8 cellular contexts compared by ENCODE assay signal in genomic region chr19:6362351-6362801, GRCh38. TPM values are rescaled to one million over a fixed set of nuclear protein-coding genes. Genes with fewer than 3 reads are reported as not detected.
DNase-seq lines count a peak whose midpoint lies in the region; ATAC-seq and TF ChIP-seq lines count a peak whose summit lies in the region.

No MANE protein-coding gene starts in this region.

- DNase-seq in left ventricle myocardium inferior (no peak), Right ventricle myocardium superior (no peak), left lobe of liver (ENCODE audit: low spot score) (no peak), substantia nigra (lab: John Stamatoyannopoulos, UW) (no peak), NCI-H345 treated with DMSO at 0.1 percent for 48 hours (lab: John Stamatoyannopoulos, UW; ENCODE audit: unreplicated experiment) (no peak)
- DNase-seq in activated naive CD8-positive, alpha-beta T cell treated with anti-CD3 and anti-CD28 coated beads, Interleukin-2, amount 50 U/mL, for 24 hours: peak; percentile 35

- H3K9me3 Mint-ChIP-seq in activated naive CD8-positive, alpha-beta T cell treated with anti-CD3 and anti-CD28 coated beads, Interleukin-2, amount 50 U/mL, for 24 hours: no peaks in the 10 kb centered on the region

- peak overlapping the region; percentile 98 for H3K4me3 Mint-ChIP-seq in activated naive CD8-positive, alpha-beta T cell treated with anti-CD3 and anti-CD28 coated beads, Interleukin-2, amount 50 U/mL, for 24 hours

- peaks cover 28% of the 10 kb centered on the region for H3K36me3 Mint-ChIP-seq in activated naive CD8-positive, alpha-beta T cell treated with anti-CD3 and anti-CD28 coated beads, Interleukin-2, amount 50 U/mL, for 24 hours (ENCODE audit: low read depth)

- no peak for ATAC-seq in Right ventricle myocardium superior (ENCODE audit: poor library complexity)
- peak; percentile 45 for ATAC-seq in activated naive CD8-positive, alpha-beta T cell treated with anti-CD3 and anti-CD28 coated beads, Interleukin-2, amount 50 U/mL, for 24 hours
- peak; percentile 23 for ATAC-seq in left lobe of liver
- no peak for ATAC-seq in HG03439 (IDR thresholded peaks at IDR 0.05; ENCODE audit: unreplicated experiment)
- no peak for ATAC-seq in GM18502 (IDR thresholded peaks at IDR 0.05; ENCODE audit: poor library complexity, unreplicated experiment)

- H3K4me3 ChIP-seq in left ventricle myocardium inferior: peak overlapping the region; percentile 98

- TF ChIP-seq CTCF in left ventricle myocardium inferior (IDR thresholded peaks at IDR 0.05; ENCODE audit: borderline replicate concordance): no peak

- H3K36me3 ChIP-seq in left ventricle myocardium inferior: peaks cover 46% of the 10 kb centered on the region

- no peaks in the 10 kb centered on the region for H3K27me3 ChIP-seq in left ventricle myocardium inferior (ENCODE audit: low read depth)

- H3K27ac ChIP-seq in left ventricle myocardium inferior (replicated peaks) (peak overlapping the region; percentile 94), substantia nigra (ENCODE audit: low read depth, low read length, poor library complexity, severe bottlenecking) (peak overlapping the region; percentile 77)

- peaks cover 18% of the 10 kb centered on the region for H3K4me1 Mint-ChIP-seq in activated naive CD8-positive, alpha-beta T cell treated with anti-CD3 and anti-CD28 coated beads, Interleukin-2, amount 50 U/mL, for 24 hours

- H3K27me3 Mint-ChIP-seq in activated naive CD8-positive, alpha-beta T cell treated with anti-CD3 and anti-CD28 coated beads, Interleukin-2, amount 50 U/mL, for 24 hours: no peaks in the 10 kb centered on the region

- peaks cover 15% of the 10 kb centered on the region for H3K4me1 ChIP-seq in left ventricle myocardium inferior

- H3K27ac Mint-ChIP-seq in activated naive CD8-positive, alpha-beta T cell treated with anti-CD3 and anti-CD28 coated beads, Interleukin-2, amount 50 U/mL, for 24 hours: peak overlapping the region; percentile 98

- H3K9me3 ChIP-seq in left ventricle myocardium inferior (replicated peaks): no peaks in the 10 kb centered on the region

- intact Hi-C loops in left ventricle myocardium inferior (cut with micrococcal nuclease): no loop called here
- intact Hi-C loops in Right ventricle myocardium superior (cut with DNase I): no loop called here

RNA-seq across cellular contexts. Expression of gene CLPP, which starts 1.0 kb away (rescaled TPM):
- 72.3 TPM for total RNA-seq in left ventricle myocardium inferior
- total RNA-seq in Right ventricle myocardium superior: 79.7 TPM
- total RNA-seq in left lobe of liver: 63.0 TPM

RNA-seq across cellular contexts. Expression of gene ALKBH7, which starts 10.2 kb away (rescaled TPM):
- total RNA-seq in left ventricle myocardium inferior (142 TPM), Right ventricle myocardium superior (134 TPM), left lobe of liver (83.9 TPM)

RNA-seq across cellular contexts. Expression of gene PSPN, which starts 13.4 kb away (rescaled TPM):
- total RNA-seq in left ventricle myocardium inferior (1.2 TPM), Right ventricle myocardium superior (0.75 TPM), left lobe of liver (1.3 TPM)

RNA-seq across cellular contexts. Expression of gene ACER1, which starts 29.0 kb away (rescaled TPM):
- total RNA-seq in left ventricle myocardium inferior (not detected), Right ventricle myocardium superior (not detected), left lobe of liver (0.88 TPM)

RNA-seq across cellular contexts. Expression of gene GTF2F1, which starts 30.6 kb away (rescaled TPM):
- total RNA-seq in left ventricle myocardium inferior (33.8 TPM), Right ventricle myocardium superior (30.5 TPM), left lobe of liver (18.7 TPM)

Comparison
In these comparisons a context has a peak if more than half of its experiments do, and no peak if none do; other contexts are left out.
1. ATAC-seq: peak in activated naive CD8-positive, alpha-beta T cell treated with anti-CD3 and anti-CD28 coated beads, Interleukin-2, amount 50 U/mL, for 24 hours (single experiment) and left lobe of liver (single experiment); none in Right ventricle myocardium superior (single experiment), HG03439 (single experiment) and GM18502 (single experiment).